Comparison of ENCODE assay signal across 7 cellular contexts in the genomic region with DNA sequence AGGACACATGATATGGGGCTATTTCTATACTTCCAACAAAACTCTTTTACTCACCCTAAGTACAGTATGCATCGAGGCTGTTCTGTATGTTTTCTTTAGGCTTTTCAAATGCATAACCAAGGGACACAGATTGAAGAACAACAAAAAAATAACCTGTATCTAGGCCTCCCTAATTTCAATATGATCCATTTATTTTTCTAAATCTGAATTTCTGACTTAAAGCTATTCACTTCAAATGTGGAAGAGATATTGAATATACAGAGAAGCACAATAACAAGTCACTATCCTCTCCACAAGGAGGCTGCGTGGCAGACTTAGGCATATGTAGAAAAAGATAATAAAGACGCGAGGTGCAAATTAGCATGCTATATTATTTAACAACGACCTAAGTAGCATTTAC.
"Had no signal": no experiment of that assay in that cellular context is flagged by ENCODE, and none has a peak within 500 bp of the region (broad histone marks: within the 10 kb centered on the region; RNA-seq: fewer than 3 reads in every experiment).

No MANE protein-coding gene starts in this region.

- H3K4me3 ChIP-seq: K562 had no signal

- H3K4me2 ChIP-seq: KMS-11 had no signal

- DNase-seq: IMR-90, KBM-7, KG1 had no signal

- ATAC-seq: HepG2, K562 had no signal

- H3K9ac ChIP-seq: KMS-11 had no signal

- H3K27ac ChIP-seq: HL-60, KMS-11 had no signal
